Comparison of ENCODE assay signal across 22 cellular contexts in genomic region chr6:133571681-133572080, GRCh38.
"Had no signal": no experiment of that assay in that cellular context is flagged by ENCODE, and none has a peak within 500 bp of the region (broad histone marks: within the 10 kb centered on the region; RNA-seq: fewer than 3 reads in every experiment).

No MANE protein-coding gene starts in this region.

- H3K27ac Mint-ChIP-seq: natural killer cell; stimulated activated effector memory CD8-positive, alpha-beta T cell treated with anti-CD3 and anti-CD28 coated beads, Interleukin-12 subunit alpha, Interleukin-12 subunit beta, amount 100 ng/mL, for 72 hours; type B pancreatic cell had no signal

- H3K36me3 ChIP-seq: gastrocnemius medialis, heart right ventricle, right lobe of liver, suprapubic skin, thyroid gland, uterus had no signal

- H3K4me1 ChIP-seq: psoas muscle, thyroid gland, uterus had no signal

- H3K27me3 ChIP-seq: gastrocnemius medialis, thyroid gland, uterus had no signal

- H3K9me3 Mint-ChIP-seq: natural killer cell, type B pancreatic cell had no signal

- ATAC-seq: esophagus mucosa; gastrocnemius medialis; heart right ventricle; left lobe of liver; mucosa of descending colon; natural killer cell; psoas muscle; right lobe of liver; stimulated activated effector memory CD8-positive, alpha-beta T cell treated with anti-CD3 and anti-CD28 coated beads, Interleukin-12 subunit alpha, Interleukin-12 subunit beta, amount 100 ng/mL, for 72 hours; stimulated activated naive CD8-positive, alpha-beta T cell treated with anti-CD3 and anti-CD28 coated beads, Interleukin-15, Interleukin-2, amounts not matched to agents 100 U/mL and 50 U/mL, for 24 hours had no signal

- H3K27ac ChIP-seq: dorsolateral prefrontal cortex, gastrocnemius medialis, heart right ventricle, psoas muscle, right lobe of liver, suprapubic skin, thyroid gland, uterus had no signal

- H3K4me3 ChIP-seq: dorsolateral prefrontal cortex, gastrocnemius medialis, heart right ventricle, mucosa of descending colon, psoas muscle, right lobe of liver, suprapubic skin, thyroid gland, uterus had no signal

- H3K36me3 Mint-ChIP-seq: natural killer cell; stimulated activated effector memory CD8-positive, alpha-beta T cell treated with anti-CD3 and anti-CD28 coated beads, Interleukin-12 subunit alpha, Interleukin-12 subunit beta, amount 100 ng/mL, for 72 hours; type B pancreatic cell had no signal

- H3K9me3 ChIP-seq: gastrocnemius medialis, heart right ventricle, mucosa of descending colon, psoas muscle, right lobe of liver, suprapubic skin, thyroid gland, uterus had no signal

- DNase-seq: cortex of kidney; dorsolateral prefrontal cortex; effector CD8-positive, alpha-beta T cell; gastrocnemius medialis; heart right ventricle; hypothalamus; islet precursor cell; mucosa of descending colon; natural killer cell; psoas muscle; retina; right lobe of liver; stimulated activated CD4-positive, alpha-beta T cell treated with anti-CD3 and anti-CD28 coated beads, Interleukin-4, amount 100 ng/mL, for 1 hour; stimulated activated CD8-positive, alpha-beta memory T cell treated with anti-CD3 and anti-CD28 coated beads, Interleukin-4, amount 100 ng/mL, for 48 hours; stimulated activated naive CD8-positive, alpha-beta T cell treated with anti-CD3 and anti-CD28 coated beads, Interleukin-15, Interleukin-2, amounts not matched to agents 100 U/mL and 50 U/mL, for 24 hours; thyroid gland; uterus had no signal

- H3K4me3 Mint-ChIP-seq: natural killer cell; stimulated activated effector memory CD8-positive, alpha-beta T cell treated with anti-CD3 and anti-CD28 coated beads, Interleukin-12 subunit alpha, Interleukin-12 subunit beta, amount 100 ng/mL, for 72 hours; type B pancreatic cell had no signal

- H3K4me1 Mint-ChIP-seq: stimulated activated effector memory CD8-positive, alpha-beta T cell treated with anti-CD3 and anti-CD28 coated beads, Interleukin-12 subunit alpha, Interleukin-12 subunit beta, amount 100 ng/mL, for 72 hours had no signal
